ENCODE assay signal across 13 cellular contexts in genomic region chr4:123547167-123547817, GRCh38.
DNase-seq lines count a peak whose midpoint lies in the region; ATAC-seq and TF ChIP-seq lines count a peak whose summit lies in the region.
"Had no signal": no experiment of that assay in that cellular context is flagged by ENCODE, and none has a peak within 500 bp of the region (broad histone marks: within the 10 kb centered on the region; RNA-seq: fewer than 3 reads in every experiment).

No MANE protein-coding gene starts in this region.

- POLR2A ChIA-PET in HEK293T (lab: Yijun Ruan, JAX) = no interaction called here

- intact Hi-C loops in prostate gland (cut with DNase I) = no loop called here

- TF ChIP-seq POLR2A in prostate gland (IDR thresholded peaks at IDR 0.05) = no peak

- CTCF ChIA-PET in HEK293T (lab: Yijun Ruan, JAX) = no interaction called here

- H3K36me3 ChIP-seq in iPS DF 6.9 (ENCODE audit: control insufficient read depth, insufficient read depth, low read length) (no peaks in the 10 kb centered on the region), prostate gland (no peaks in the 10 kb centered on the region)
- H3K36me3 ChIP-seq: cardiac muscle cell had no signal

- DNase-seq in HPDE6-E6E7 (ENCODE audit: extremely low spot score) (peak; percentile 62), NCI-H69 (lab: John Stamatoyannopoulos, UW) (peak; percentile 5), iPS DF 6.9 (ENCODE audit: low read depth, low spot score) (peak; percentile 85), prostate gland (ENCODE audit: low spot score) (peak; percentile 90), HEK293T (ENCODE audit: extremely low spot score) (no peak), coronary artery (ENCODE audit: low spot score) (no peak)
- DNase-seq: CD4-positive, CD25-positive, alpha-beta regulatory T cell; KBM-7; naive thymus-derived CD4-positive, alpha-beta T cell; stimulated activated CD4-positive, alpha-beta T cell treated with anti-CD3 and anti-CD28 coated beads, Interleukin-2, amount 100 ng/mL, for 24 hours had no signal

- TF ChIP-seq CTCF in prostate gland (IDR thresholded peaks at IDR 0.05) = no peak
- no peak for TF ChIP-seq CTCF in coronary artery (IDR thresholded peaks at IDR 0.05)

- no CpG with 5 or more reads among the region's 25 CpGs for WGBS in iPS DF 6.9 (ENCODE audit: insufficient coverage, insufficient read length)
- WGBS in prostate gland = 31% methylated on average over 25 of the region's 25 CpGs

- H3K9me3 ChIP-seq in iPS DF 6.9 (ENCODE audit: control insufficient read depth, insufficient read depth, low read length) (no peaks in the 10 kb centered on the region), prostate gland (no peaks in the 10 kb centered on the region)

- no peak for ATAC-seq in HG03354 (IDR thresholded peaks at IDR 0.05; ENCODE audit: poor library complexity, severe bottlenecking, unreplicated experiment)
- no peak for ATAC-seq in GM21423 (IDR thresholded peaks at IDR 0.05; ENCODE audit: unreplicated experiment)
- ATAC-seq: naive thymus-derived CD4-positive, alpha-beta T cell had no signal

- H3K27me3 ChIP-seq in iPS DF 6.9 (ENCODE audit: control insufficient read depth, insufficient read depth, low read length) = no peaks in the 10 kb centered on the region
- H3K27me3 ChIP-seq in prostate gland (replicated peaks; ENCODE audit: insufficient read depth) = no peaks in the 10 kb centered on the region
- H3K27me3 ChIP-seq: cardiac muscle cell had no signal

- no peak overlapping the region for H3K4me3 ChIP-seq in iPS DF 6.9 (ENCODE audit: low read length)
- no peak overlapping the region for H3K4me3 ChIP-seq in prostate gland
- H3K4me3 ChIP-seq in coronary artery = no peak overlapping the region
- H3K4me3 ChIP-seq: cardiac muscle cell had no signal

- H3K27ac ChIP-seq in iPS DF 6.9 (ENCODE audit: low read length) = no peak overlapping the region
- peak overlapping the region; percentile 57 to 68 for H3K27ac ChIP-seq in prostate gland
- no peak overlapping the region for H3K27ac ChIP-seq in coronary artery
- H3K27ac ChIP-seq: cardiac muscle cell had no signal

- H3K4me1 ChIP-seq in iPS DF 6.9 (ENCODE audit: control insufficient read depth, insufficient read depth, low read length) (peaks cover 2% of the 10 kb centered on the region; the same call in 1 of the 2 replicates), prostate gland (replicated peaks) (peaks cover 9% of the 10 kb centered on the region)

TF ChIP-seq in HEK293T, 16 proteins besides CTCF, POLR2A, EP300 and RAD21:
- TF ChIP-seq SP1 (IDR thresholded peaks at IDR 0.05) (no peak), ARNT (IDR thresholded peaks at IDR 0.05) (no peak), SUZ12 (IDR thresholded peaks at IDR 0.05) (no peak), HDGF (IDR thresholded peaks at IDR 0.05; ENCODE audit: borderline replicate concordance) (no peak), ELF4 (IDR thresholded peaks at IDR 0.05) (no peak), LEF1 (IDR thresholded peaks at IDR 0.05; ENCODE audit: borderline replicate concordance) (no peak), ZNF384 (IDR thresholded peaks at IDR 0.05) (no peak), CTBP1 (IDR thresholded peaks at IDR 0.05; ENCODE audit: borderline replicate concordance) (no peak), TARDBP (IDR thresholded peaks at IDR 0.05) (no peak), FOXM1 (IDR thresholded peaks at IDR 0.05; ENCODE audit: borderline replicate concordance) (no peak), BHLHE40 (IDR thresholded peaks at IDR 0.05; ENCODE audit: borderline replicate concordance) (no peak), FOXK2 (IDR thresholded peaks at IDR 0.05) (no peak), L3MBTL2 (conservative IDR thresholded peaks at IDR 0.05) (no peak), PKNOX1 (IDR thresholded peaks at IDR 0.05) (no peak), NFRKB (IDR thresholded peaks at IDR 0.05) (no peak), FOXA1 (IDR thresholded peaks at IDR 0.05) (no peak)

Comparison
In these comparisons a context has a peak if more than half of its experiments do, and no peak if none do; other contexts are left out.
1. DNase-seq: peak in HPDE6-E6E7 (single experiment), NCI-H69 (single experiment), iPS DF 6.9 (single experiment) and prostate gland (single experiment); none in HEK293T (single experiment) and coronary artery (single experiment).
2. H3K27ac ChIP-seq: peak in prostate gland (2 of 2); none in iPS DF 6.9 (single experiment) and coronary artery (0 of 2).